ENCODE assay signal across 8 cellular contexts in genomic region chr1:107277022-107277421, GRCh38.
DNase-seq lines count a peak whose midpoint lies in the region; ATAC-seq and TF ChIP-seq lines count a peak whose summit lies in the region.

No MANE protein-coding gene starts in this region.

- intact Hi-C loops in uterus (cut with DNase I; ENCODE audit: low total_unique reads), result no loop called here

- DNase-seq in SHP77 (lab: John Stamatoyannopoulos, UW) (peak; percentile 42 to 50), SHP77 treated with DMSO at 0.1 percent for 48 hours (lab: John Stamatoyannopoulos, UW) (no peak), NCI-H1092 (lab: John Stamatoyannopoulos, UW) (peak; percentile 52), iris pigment epithelial cell (ENCODE audit: low read depth) (peak; percentile 20), uterus (peak in 1 of 2 donors; percentile 23)
- DNase-seq in activated CD8-positive, alpha-beta T cell treated with anti-CD3 and anti-CD28 coated beads, Interleukin-2, amount 10 ng/mL, durations not matched to agents 7 days and 5 days, result peak; percentile 20
- no peak for DNase-seq in activated effector memory CD4-positive, alpha-beta T cell treated with Interleukin-2 at 50 U/mL for 16 hours

- H3K27me3 ChIP-seq in uterus, result no peaks in the 10 kb centered on the region

- no peaks in the 10 kb centered on the region for H3K4me1 ChIP-seq in uterus

- no peak overlapping the region for H3K27ac Mint-ChIP-seq in activated CD8-positive, alpha-beta T cell treated with anti-CD3 and anti-CD28 coated beads, Interleukin-2, amount 10 ng/mL, durations not matched to agents 7 days and 5 days

- POLR2A ChIA-PET in activated CD8-positive, alpha-beta T cell treated with anti-CD3 and anti-CD28 coated beads, Interleukin-2, amount 10 ng/mL, durations not matched to agents 7 days and 5 days (lab: Charles Lee), result no interaction called here

- no peaks in the 10 kb centered on the region for H3K27me3 Mint-ChIP-seq in activated CD8-positive, alpha-beta T cell treated with anti-CD3 and anti-CD28 coated beads, Interleukin-2, amount 10 ng/mL, durations not matched to agents 7 days and 5 days (ENCODE audit: low read depth)

- H3K4me1 Mint-ChIP-seq in activated CD8-positive, alpha-beta T cell treated with anti-CD3 and anti-CD28 coated beads, Interleukin-2, amount 10 ng/mL, durations not matched to agents 7 days and 5 days (ENCODE audit: low read depth), result no peaks in the 10 kb centered on the region

- TF ChIP-seq CTCF in uterus (IDR thresholded peaks at IDR 0.05), result peak in 3 of 4 experiments; percentile 15 to 27 (median 26)

- no peak overlapping the region for H3K4me3 ChIP-seq in uterus

- no peak for ATAC-seq in activated CD8-positive, alpha-beta T cell treated with anti-CD3 and anti-CD28 coated beads, Interleukin-2, amount 10 ng/mL, durations not matched to agents 7 days and 5 days
- no peak for ATAC-seq in HG02642 (IDR thresholded peaks at IDR 0.05; ENCODE audit: poor library complexity, unreplicated experiment)

- no peaks in the 10 kb centered on the region for H3K36me3 ChIP-seq in uterus

- H3K36me3 Mint-ChIP-seq in activated CD8-positive, alpha-beta T cell treated with anti-CD3 and anti-CD28 coated beads, Interleukin-2, amount 10 ng/mL, durations not matched to agents 7 days and 5 days (ENCODE audit: low read depth), result no peaks in the 10 kb centered on the region

- H3K9me3 Mint-ChIP-seq in activated CD8-positive, alpha-beta T cell treated with anti-CD3 and anti-CD28 coated beads, Interleukin-2, amount 10 ng/mL, durations not matched to agents 7 days and 5 days (ENCODE audit: insufficient read depth), result no peaks in the 10 kb centered on the region

- CTCF ChIA-PET in activated CD8-positive, alpha-beta T cell treated with anti-CD3 and anti-CD28 coated beads, Interleukin-2, amount 10 ng/mL, durations not matched to agents 7 days and 5 days (lab: Charles Lee), result no interaction called here

- no peak overlapping the region for H3K27ac ChIP-seq in uterus

- no peaks in the 10 kb centered on the region for H3K9me3 ChIP-seq in uterus

- H3K4me3 Mint-ChIP-seq in activated CD8-positive, alpha-beta T cell treated with anti-CD3 and anti-CD28 coated beads, Interleukin-2, amount 10 ng/mL, durations not matched to agents 7 days and 5 days, result no peak overlapping the region

- TF ChIP-seq POLR2A in uterus (IDR thresholded peaks at IDR 0.05), result no peak

Comparison
In these comparisons a context has a peak if more than half of its experiments do, and no peak if none do; other contexts are left out.
1. DNase-seq: peak in SHP77 (2 of 2), NCI-H1092 (single experiment), activated CD8-positive, alpha-beta T cell treated with anti-CD3 and anti-CD28 coated beads, Interleukin-2, amount 10 ng/mL, durations not matched to agents 7 days and 5 days (single experiment) and iris pigment epithelial cell (single experiment); none in SHP77 treated with DMSO at 0.1 percent for 48 hours (single experiment) and activated effector memory CD4-positive, alpha-beta T cell treated with Interleukin-2 at 50 U/mL for 16 hours (single experiment).